8 cellular contexts compared by ENCODE assay signal in the genomic region with DNA sequence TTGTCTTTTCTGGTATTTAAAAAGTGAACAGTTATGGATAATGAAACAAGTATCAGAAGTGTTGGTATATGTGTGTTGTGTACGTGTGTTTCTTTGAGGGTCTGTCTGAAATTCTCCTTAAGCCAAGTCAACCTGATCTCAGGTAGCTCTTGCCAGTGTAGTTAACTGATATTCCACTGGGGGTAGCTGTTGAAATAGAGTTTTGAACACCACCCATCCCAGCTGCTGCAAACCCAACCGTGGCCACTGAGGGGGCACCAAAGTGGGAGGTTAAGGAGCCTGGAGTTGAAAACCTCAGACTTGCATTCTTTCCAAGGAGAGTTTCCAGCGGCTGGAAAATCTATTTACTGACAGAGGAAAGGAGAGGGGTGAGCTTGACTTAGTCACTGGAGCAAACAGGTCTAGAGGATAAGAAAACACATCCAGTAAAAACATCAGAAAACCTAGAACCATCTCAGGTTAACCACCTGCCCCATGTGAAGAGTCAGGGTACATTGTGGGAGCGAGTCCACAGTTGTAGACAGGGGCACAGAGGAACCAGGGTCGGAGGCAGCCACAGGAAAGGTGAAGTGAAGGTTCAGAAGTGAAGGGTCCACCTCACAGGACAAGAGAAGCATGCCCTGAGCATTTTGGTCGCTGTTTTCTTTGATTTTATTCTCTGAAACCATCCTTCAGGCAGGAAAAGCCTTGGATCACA. TPM values are rescaled to one million over a fixed set of nuclear protein-coding genes. Genes with fewer than 3 reads are reported as not detected.
DNase-seq lines count a peak whose midpoint lies in the region; ATAC-seq lines count a peak whose summit lies in the region.

No MANE protein-coding gene starts in this region.

- DNase-seq in ELF-1 (ENCODE audit: low read depth, low spot score) (peak; percentile 81), NCI-H82 treated with DMSO at 0.1 percent for 48 hours (lab: John Stamatoyannopoulos, UW; ENCODE audit: unreplicated experiment) (peak; percentile 16), left kidney (ENCODE audit: low read depth, low spot score) (peak; percentile 86), medulla oblongata (ENCODE audit: extremely low spot score) (no peak)
- DNase-seq in activated naive CD8-positive, alpha-beta T cell treated with anti-CD3 and anti-CD28 coated beads, Interleukin-2, amount 10 ng/mL, durations not matched to agents 7 days and 5 days: peak; percentile 35
- DNase-seq in stimulated activated naive CD4-positive, alpha-beta T cell treated with Interleukin-2 at 50 U/mL for 16 hours (lab: John Stamatoyannopoulos, UW): no peak

- peaks cover 19% of the 10 kb centered on the region for H3K27me3 Mint-ChIP-seq in activated naive CD8-positive, alpha-beta T cell treated with anti-CD3 and anti-CD28 coated beads, Interleukin-2, amount 10 ng/mL, durations not matched to agents 7 days and 5 days

- no peaks in the 10 kb centered on the region for H3K9me3 Mint-ChIP-seq in activated naive CD8-positive, alpha-beta T cell treated with anti-CD3 and anti-CD28 coated beads, Interleukin-2, amount 10 ng/mL, durations not matched to agents 7 days and 5 days

- no peaks in the 10 kb centered on the region for H3K36me3 Mint-ChIP-seq in activated naive CD8-positive, alpha-beta T cell treated with anti-CD3 and anti-CD28 coated beads, Interleukin-2, amount 10 ng/mL, durations not matched to agents 7 days and 5 days

- H3K4me3 Mint-ChIP-seq in activated naive CD8-positive, alpha-beta T cell treated with anti-CD3 and anti-CD28 coated beads, Interleukin-2, amount 10 ng/mL, durations not matched to agents 7 days and 5 days: no peak overlapping the region

- H3K4me1 Mint-ChIP-seq in activated naive CD8-positive, alpha-beta T cell treated with anti-CD3 and anti-CD28 coated beads, Interleukin-2, amount 10 ng/mL, durations not matched to agents 7 days and 5 days: no peaks in the 10 kb centered on the region

- no peak overlapping the region for H3K27ac Mint-ChIP-seq in activated naive CD8-positive, alpha-beta T cell treated with anti-CD3 and anti-CD28 coated beads, Interleukin-2, amount 10 ng/mL, durations not matched to agents 7 days and 5 days

- POLR2A ChIA-PET in activated naive CD8-positive, alpha-beta T cell treated with anti-CD3 and anti-CD28 coated beads, Interleukin-2, amount 10 ng/mL, durations not matched to agents 7 days and 5 days (lab: Charles Lee): interaction anchor here (1.6 kb wide), 1 partner anchor 9 kb away, joined by 5 read pairs; a partner anchor contains a TSS

- ATAC-seq in GM19438 (IDR thresholded peaks at IDR 0.05; ENCODE audit: low read depth, unreplicated experiment) (peak; percentile 96), HG03457 (IDR thresholded peaks at IDR 0.05; ENCODE audit: unreplicated experiment) (peak; percentile 56)
- ATAC-seq in activated naive CD8-positive, alpha-beta T cell treated with anti-CD3 and anti-CD28 coated beads, Interleukin-2, amount 10 ng/mL, durations not matched to agents 7 days and 5 days (ENCODE audit: low read depth): peak; percentile 83

RNA-seq across cellular contexts. Expression of a gene that starts 8.8 kb away (rescaled TPM):
- 10 to 100 TPM; 29.3 to 30.2 TPM for total RNA-seq in activated naive CD8-positive, alpha-beta T cell treated with anti-CD3 and anti-CD28 coated beads, Interleukin-2, amount 10 ng/mL, durations not matched to agents 7 days and 5 days

Comparison
In these comparisons a context has a peak if more than half of its experiments do, and no peak if none do; other contexts are left out.
1. DNase-seq: peak in ELF-1 (single experiment), NCI-H82 treated with DMSO at 0.1 percent for 48 hours (single experiment), activated naive CD8-positive, alpha-beta T cell treated with anti-CD3 and anti-CD28 coated beads, Interleukin-2, amount 10 ng/mL, durations not matched to agents 7 days and 5 days (single experiment) and left kidney (single experiment); none in stimulated activated naive CD4-positive, alpha-beta T cell treated with Interleukin-2 at 50 U/mL for 16 hours (single experiment) and medulla oblongata (single experiment).
2. Peak in every context shown above with its lines, with median percentiles within 50 percentile points of each other: ATAC-seq.